29 cellular contexts compared by ENCODE assay signal in genomic region chr16:71259086-71259485, GRCh38. TPM values are rescaled to one million over a fixed set of nuclear protein-coding genes. Genes with fewer than 3 reads are reported as not detected.
"Had no signal": no experiment of that assay in that cellular context is flagged by ENCODE, and none has a peak within 500 bp of the region (broad histone marks: within the 10 kb centered on the region; RNA-seq: fewer than 3 reads in every experiment).

No MANE protein-coding gene starts in this region.

- H3K9me3 Mint-ChIP-seq: activated CD4-positive, alpha-beta memory T cell treated with anti-CD3 and anti-CD28 coated beads, Interleukin-2, amount 10 ng/mL, durations not matched to agents 7 days and 5 days; activated naive CD4-positive, alpha-beta T cell treated with anti-CD3 and anti-CD28 coated beads, Interleukin-2, amount 10 ng/mL, durations not matched to agents 7 days and 5 days; activated naive CD8-positive, alpha-beta T cell treated with anti-CD3 and anti-CD28 coated beads, Interleukin-2, amount 50 U/mL, for 24 hours; T-helper 1 cell treated with Interleukin-12 subunit alpha and Interleukin-12 subunit beta and Interleukin-4 antibody, amounts not matched to agents 30 μg/mL and 1 μg/mL, for 36 hours; T-helper 2 cell treated with Interferon-gamma antibody and Interleukin-4, amounts not matched to agents 5 μg/mL and 100 μg/mL, for 36 hours had no signal

- H3K4me3 ChIP-seq: breast epithelium, MG63, SJSA1 had no signal

- H3K27ac Mint-ChIP-seq: activated CD4-positive, alpha-beta memory T cell treated with anti-CD3 and anti-CD28 coated beads, Interleukin-2, amount 10 ng/mL, durations not matched to agents 7 days and 5 days; activated CD8-positive, alpha-beta memory T cell treated with anti-CD3 and anti-CD28 coated beads, Interleukin-2, amount 10 ng/mL, durations not matched to agents 7 days and 5 days; activated naive CD4-positive, alpha-beta T cell treated with anti-CD3 and anti-CD28 coated beads, Interleukin-2, amount 10 ng/mL, durations not matched to agents 7 days and 5 days; activated naive CD8-positive, alpha-beta T cell; activated naive CD8-positive, alpha-beta T cell treated with anti-CD3 and anti-CD28 coated beads, Interleukin-2, amount 50 U/mL, for 24 hours; T-helper 1 cell treated with Interleukin-12 subunit alpha and Interleukin-12 subunit beta and Interleukin-4 antibody, amounts not matched to agents 30 μg/mL and 1 μg/mL, for 36 hours; T-helper 2 cell treated with Interferon-gamma antibody and Interleukin-4, amounts not matched to agents 5 μg/mL and 100 μg/mL, for 36 hours; WTC11 had no signal

- H3K27me3 ChIP-seq: breast epithelium, MG63, SJSA1 had no signal

- H3K4me3 Mint-ChIP-seq: activated CD4-positive, alpha-beta memory T cell treated with anti-CD3 and anti-CD28 coated beads, Interleukin-2, amount 10 ng/mL, durations not matched to agents 7 days and 5 days; activated CD8-positive, alpha-beta memory T cell treated with anti-CD3 and anti-CD28 coated beads, Interleukin-2, amount 10 ng/mL, durations not matched to agents 7 days and 5 days; activated naive CD4-positive, alpha-beta T cell treated with anti-CD3 and anti-CD28 coated beads, Interleukin-2, amount 10 ng/mL, durations not matched to agents 7 days and 5 days; activated naive CD8-positive, alpha-beta T cell; activated naive CD8-positive, alpha-beta T cell treated with anti-CD3 and anti-CD28 coated beads, Interleukin-2, amount 50 U/mL, for 24 hours; T-helper 1 cell treated with Interleukin-12 subunit alpha and Interleukin-12 subunit beta and Interleukin-4 antibody, amounts not matched to agents 30 μg/mL and 1 μg/mL, for 36 hours; T-helper 2 cell treated with Interferon-gamma antibody and Interleukin-4, amounts not matched to agents 5 μg/mL and 100 μg/mL, for 36 hours; WTC11 had no signal

- H3K9me3 ChIP-seq: breast epithelium, MG63, SJSA1, SK-N-SH had no signal

- H3K27ac ChIP-seq: breast epithelium, SJSA1 had no signal

- ATAC-seq: activated CD4-positive, CD25-positive, alpha-beta regulatory T cell treated with anti-CD3 and anti-CD28 coated beads, Interleukin-2, amount 50 U/mL, for 24 hours; activated CD8-positive, alpha-beta memory T cell treated with anti-CD3 and anti-CD28 coated beads, Interleukin-2, amount 10 ng/mL, durations not matched to agents 7 days and 5 days; activated naive CD8-positive, alpha-beta T cell treated with anti-CD3 and anti-CD28 coated beads, Interleukin-2, amount 50 U/mL, for 24 hours; Panc1; WTC11 had no signal

- H3K36me3 ChIP-seq: breast epithelium, MG63, SJSA1 had no signal

- DNase-seq: activated CD4-positive, alpha-beta memory T cell treated with anti-CD3 and anti-CD28 coated beads, Interleukin-2, amount 10 ng/mL, durations not matched to agents 7 days and 5 days; activated CD4-positive, alpha-beta T cell treated with anti-CD3 and anti-CD28 coated beads for 4 hours; activated CD8-positive, alpha-beta memory T cell treated with anti-CD3 and anti-CD28 coated beads for 24 hours; activated CD8-positive, alpha-beta memory T cell treated with anti-CD3 and anti-CD28 coated beads, Interleukin-2, amount 10 ng/mL, durations not matched to agents 7 days and 5 days; activated CD8-positive, alpha-beta memory T cell treated with anti-CD3 and anti-CD28 coated beads, Interleukin-2, amount 50 U/mL, for 48 hours; activated effector memory CD4-positive, alpha-beta T cell treated with Interleukin-2 at 50 U/mL for 16 hours; activated naive CD4-positive, alpha-beta T cell treated with anti-CD3 and anti-CD28 coated beads, Interleukin-2, amount 10 ng/mL, durations not matched to agents 7 days and 5 days; activated naive CD8-positive, alpha-beta T cell treated with anti-CD3 and anti-CD28 coated beads, Interleukin-2, amount 50 U/mL, for 24 hours; activated T-cell treated with anti-CD3 and anti-CD28 coated beads, Interleukin-2, amount 50 U/mL, for 48 hours; aorta; cerebellar nuclear complex; Karpas-422; MG63; NCI-H1048; NCI-H1105 treated with DMSO at 0.1 percent for 48 hours; NCI-H1436; NCI-H1694; NCI-H2029; NCI-H345; SHP77 treated with DMSO at 0.1 percent for 48 hours; SK-N-SH had no signal

- H3K36me3 Mint-ChIP-seq: activated CD8-positive, alpha-beta memory T cell treated with anti-CD3 and anti-CD28 coated beads, Interleukin-2, amount 10 ng/mL, durations not matched to agents 7 days and 5 days; activated naive CD4-positive, alpha-beta T cell treated with anti-CD3 and anti-CD28 coated beads, Interleukin-2, amount 10 ng/mL, durations not matched to agents 7 days and 5 days; WTC11 had no signal

- H3K4me1 Mint-ChIP-seq: activated CD4-positive, alpha-beta memory T cell treated with anti-CD3 and anti-CD28 coated beads, Interleukin-2, amount 10 ng/mL, durations not matched to agents 7 days and 5 days; activated CD8-positive, alpha-beta memory T cell treated with anti-CD3 and anti-CD28 coated beads, Interleukin-2, amount 10 ng/mL, durations not matched to agents 7 days and 5 days had no signal

- H3K4me1 ChIP-seq: breast epithelium, SJSA1 had no signal

RNA-seq across cellular contexts. Expression of gene HYDIN, which starts 28.6 kb away (rescaled TPM):
- total RNA-seq: activated CD4-positive, alpha-beta memory T cell treated with anti-CD3 and anti-CD28 coated beads, Interleukin-2, amount 10 ng/mL, durations not matched to agents 7 days and 5 days; activated CD8-positive, alpha-beta memory T cell treated with anti-CD3 and anti-CD28 coated beads, Interleukin-2, amount 10 ng/mL, durations not matched to agents 7 days and 5 days had no signal
